8 cellular contexts compared by ENCODE assay signal in the genomic region with DNA sequence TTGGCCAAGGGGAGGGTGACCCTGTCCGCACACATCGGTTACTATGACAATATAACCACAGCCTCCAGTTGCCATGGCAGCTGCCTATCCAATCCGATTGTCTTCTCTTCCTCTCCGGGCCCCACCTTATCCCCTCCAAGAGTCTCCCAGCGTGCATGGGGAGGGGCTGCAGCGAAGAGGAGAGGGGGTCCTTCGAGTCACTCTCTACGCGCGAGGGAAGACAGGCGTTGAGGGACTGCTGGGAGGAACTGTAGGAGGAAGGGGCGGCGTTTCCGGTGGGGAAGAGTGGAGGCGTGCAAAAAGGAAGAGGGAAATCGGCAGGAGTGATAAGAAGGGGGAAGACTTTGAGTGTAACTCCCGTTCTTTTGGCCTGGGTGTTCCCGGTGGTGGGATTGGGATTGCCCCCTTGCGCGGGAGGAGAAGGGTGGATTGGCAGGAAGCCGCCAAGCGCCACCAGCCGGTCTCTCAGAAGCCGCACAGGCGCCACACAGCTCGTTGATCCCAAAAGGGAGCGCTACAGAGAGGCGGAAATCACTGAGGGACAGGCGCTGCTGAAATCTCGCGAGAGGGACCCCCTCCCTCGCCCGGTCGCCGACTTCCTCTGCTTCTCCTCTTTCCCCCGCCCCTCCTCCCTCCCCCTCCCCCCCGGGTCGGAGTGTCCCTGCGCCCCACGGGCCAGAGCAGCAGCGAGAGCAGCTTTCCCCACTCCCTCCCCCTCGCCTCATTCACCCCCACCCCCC. TPM values are rescaled to one million over a fixed set of nuclear protein-coding genes. Genes with fewer than 3 reads are reported as not detected.
A peak's percentile ranks its signal among the peaks of the same experiment; 100 is the strongest.
DNase-seq lines count a peak whose midpoint lies in the region; ATAC-seq and TF ChIP-seq lines count a peak whose summit lies in the region.

No MANE protein-coding gene starts in this region.

- POLR2A ChIA-PET in BJ (lab: Charles Lee), result no interaction called here
- POLR2A ChIA-PET in activated CD4-positive, alpha-beta T cell treated with anti-CD3 and anti-CD28 coated beads, Interleukin-2, amount 10 ng/mL, durations not matched to agents 7 days and 5 days (lab: Charles Lee), result interaction anchor here (0.8 kb wide), 1 partner anchor 108 kb away, joined by 3 read pairs; no protein-coding TSS in a partner anchor

- 0 out of 2 replicates have a peak, but pooled peaks have one; percentile 6 for TF ChIP-seq CTCF in BJ (IDR thresholded peaks at IDR 0.05; ENCODE audit: insufficient read depth, low read depth, low read length)

- peak; percentile 44 for ATAC-seq in GM19328 (IDR thresholded peaks at IDR 0.05; ENCODE audit: unreplicated experiment)
- ATAC-seq in HG03520 (IDR thresholded peaks at IDR 0.05; ENCODE audit: unreplicated experiment), result peak; percentile 44

- CTCF ChIA-PET in BJ (lab: Yijun Ruan, JAX), result interaction anchor here (0.9 to 1.6 kb wide), 2 partner anchors 10 to 213 kb away, joined by 3 read pairs; no protein-coding TSS in a partner anchor
- CTCF ChIA-PET in activated CD4-positive, alpha-beta T cell treated with anti-CD3 and anti-CD28 coated beads, Interleukin-2, amount 10 ng/mL, durations not matched to agents 7 days and 5 days (lab: Charles Lee), result interaction anchor here (0.6 kb wide), 2 partner anchors 202 to 1684 kb away, joined by 3 read pairs; no protein-coding TSS in a partner anchor

- H3K36me3 ChIP-seq in BJ (ENCODE audit: control insufficient read depth, insufficient read depth, low read length), result no peaks in the 10 kb centered on the region

- H3K4me3 ChIP-seq in BJ (ENCODE audit: low read depth, low read length), result peak overlapping the region; percentile 99

- no peaks in the 10 kb centered on the region for H3K9me3 Mint-ChIP-seq in activated CD4-positive, alpha-beta T cell treated with anti-CD3 and anti-CD28 coated beads, Interleukin-2, amount 10 ng/mL, durations not matched to agents 7 days and 5 days

- no peaks in the 10 kb centered on the region for H3K27me3 ChIP-seq in BJ (ENCODE audit: control insufficient read depth, insufficient read depth, low read length)

- peak overlapping the region; percentile 99 for H3K27ac Mint-ChIP-seq in activated CD4-positive, alpha-beta T cell treated with anti-CD3 and anti-CD28 coated beads, Interleukin-2, amount 10 ng/mL, durations not matched to agents 7 days and 5 days

- H3K4me3 Mint-ChIP-seq in activated CD4-positive, alpha-beta T cell treated with anti-CD3 and anti-CD28 coated beads, Interleukin-2, amount 10 ng/mL, durations not matched to agents 7 days and 5 days, result peak overlapping the region; percentile 98

- peaks cover under 1% of the 10 kb centered on the region for H3K27me3 Mint-ChIP-seq in activated CD4-positive, alpha-beta T cell treated with anti-CD3 and anti-CD28 coated beads, Interleukin-2, amount 10 ng/mL, durations not matched to agents 7 days and 5 days

- peaks cover 28% of the 10 kb centered on the region for H3K4me1 Mint-ChIP-seq in activated CD4-positive, alpha-beta T cell treated with anti-CD3 and anti-CD28 coated beads, Interleukin-2, amount 10 ng/mL, durations not matched to agents 7 days and 5 days

- peaks cover 16% of the 10 kb centered on the region for H3K36me3 Mint-ChIP-seq in activated CD4-positive, alpha-beta T cell treated with anti-CD3 and anti-CD28 coated beads, Interleukin-2, amount 10 ng/mL, durations not matched to agents 7 days and 5 days (ENCODE audit: low read depth)

- peak; percentile 81 for DNase-seq in BJ (ENCODE audit: low read depth)
- peak; percentile 100 for DNase-seq in NCI-H526 treated with DMSO at 0.1 percent for 48 hours (lab: John Stamatoyannopoulos, UW)
- DNase-seq in activated CD4-positive, alpha-beta T cell treated with anti-CD3 and anti-CD28 coated beads, Interleukin-2, amount 10 ng/mL, durations not matched to agents 7 days and 5 days, result peak; percentile 97
- DNase-seq in cortex of kidney (lab: John Stamatoyannopoulos, UW), result peak; percentile 27
- DNase-seq in left kidney (ENCODE audit: low read depth, low spot score), result peak; percentile 100
- peak; percentile 97 for DNase-seq in stimulated activated CD4-positive, alpha-beta T cell treated with anti-CD3 and anti-CD28 coated beads, Interleukin-1b, Interleukin-23, amount 100 ng/mL, for 48 hours

RNA-seq across cellular contexts. Expression of a gene that starts 0.4 kb away (rescaled TPM):
- 26.1 and 30.7 TPM in 2 replicates for polyA plus RNA-seq in BJ (2011; rRNA removed)
- polyA minus RNA-seq in BJ (2011; rRNA and poly(A)+ RNA removed), result 35.0 and 35.9 TPM in 2 replicates
- total RNA-seq in activated CD4-positive, alpha-beta T cell treated with anti-CD3 and anti-CD28 coated beads, Interleukin-2, amount 10 ng/mL, durations not matched to agents 7 days and 5 days, result 10 to 100 TPM; 72.4 to 87.3 TPM

RNA-seq across cellular contexts. Expression of a gene that starts 53.7 kb away (rescaled TPM):
- polyA plus RNA-seq in BJ (2011; rRNA removed), result 1.4 and 2.1 TPM in 2 replicates
- 2.2 and 6.5 TPM in 2 replicates for polyA minus RNA-seq in BJ (2011; rRNA and poly(A)+ RNA removed)
- total RNA-seq in activated CD4-positive, alpha-beta T cell treated with anti-CD3 and anti-CD28 coated beads, Interleukin-2, amount 10 ng/mL, durations not matched to agents 7 days and 5 days, result not detected

Comparison
In these comparisons a context has a peak if more than half of its experiments do, and no peak if none do; other contexts are left out.
1. Peak in every context shown above with its lines: DNase-seq, ATAC-seq and H3K4me3 ChIP-seq.
2. DNase-seq: peak in every context shown above with its lines; median percentile 100 in NCI-H526 treated with DMSO at 0.1 percent for 48 hours; 100 in left kidney; 97 in activated CD4-positive, alpha-beta T cell treated with anti-CD3 and anti-CD28 coated beads, Interleukin-2, amount 10 ng/mL, durations not matched to agents 7 days and 5 days; 97 in stimulated activated CD4-positive, alpha-beta T cell treated with anti-CD3 and anti-CD28 coated beads, Interleukin-1b, Interleukin-23, amount 100 ng/mL, for 48 hours; 81 in BJ; 27 in cortex of kidney.